ENCODE assay signal across 8 cellular contexts in genomic region chr4:39527296-39528055, GRCh38. TPM values are rescaled to one million over a fixed set of nuclear protein-coding genes. Genes with fewer than 3 reads are reported as not detected.
DNase-seq lines count a peak whose midpoint lies in the region; ATAC-seq, FAIRE-seq and TF ChIP-seq lines count a peak whose summit lies in the region.

Gene UGDH (minus strand): TSS chr4:39527439. CDS start chr4:39521512, 5,927 bp downstream.

- ATAC-seq in GM18498 (IDR thresholded peaks at IDR 0.05; ENCODE audit: unreplicated experiment), result peak; percentile 96
- peak; percentile 91 for ATAC-seq in HG02938 (IDR thresholded peaks at IDR 0.05; ENCODE audit: unreplicated experiment)
- ATAC-seq in left ventricle myocardium superior, result peak; percentile 99
- ATAC-seq in psoas muscle, result peak; percentile 98 to 99 (median 98)

- 0 to 1% (median 0%) methylated on average over 63 to 72 of the region's 72 CpGs for WGBS in psoas muscle, 3 donors

- intact Hi-C loops in left ventricle myocardium superior (cut with micrococcal nuclease) (no loop called here), psoas muscle (cut with DNase I) (loop anchor here (2.0 to 5.0 kb wide), 4 partner anchors 55 to 449 kb away; partner anchors contain the start of genes PDS5A (in 1 of the 2) and SMIM14 (in 1 of the 2))

- H3K36me3 ChIP-seq in psoas muscle (ENCODE audit: insufficient read depth in 1 of 2, low read depth in 1 of 2), result peaks cover 0 to 13% of the 10 kb centered on the region in 2 donors

- no peaks in the 10 kb centered on the region for H3K27me3 ChIP-seq in psoas muscle (ENCODE audit: insufficient read depth in 3 of 3, low read length in 2 of 3)

- peak; percentile 96 for FAIRE-seq in urothelium cell line (lab: Jason Lieb, UNC)

- H3K9me3 ChIP-seq in psoas muscle, result no peaks in the 10 kb centered on the region

- H3K4me3 ChIP-seq in psoas muscle, result peak within 1 kb of the TSS; percentile 81

- H3K27ac ChIP-seq in angular gyrus (ENCODE audit: low read depth, low read length) (peak within 1 kb of the TSS; percentile 93), psoas muscle (peak within 1 kb of the TSS; percentile 94)

- DNase-seq in NCI-H187 (lab: John Stamatoyannopoulos, UW) (peak; percentile 93 to 99), T-helper 2 cell (peak; percentile 80 to 95 (median 85)), left ventricle myocardium superior (peak; percentile 98), psoas muscle (peak; percentile 97 to 98), urothelium cell line (ENCODE audit: low spot score) (peak; percentile 100)

- TF ChIP-seq CTCF in psoas muscle (IDR thresholded peaks at IDR 0.05), result no peak

- peaks cover 25% of the 10 kb centered on the region for H3K4me1 ChIP-seq in psoas muscle

RNA-seq across cellular contexts. Expression of gene UGDH, which starts in this region (rescaled TPM):
- total RNA-seq in left ventricle myocardium superior (13.7 TPM), psoas muscle (1 to 10 TPM; 7.7 to 9.8 (median 8.9) TPM)
- 1 to 10 TPM; 2.5 to 6.6 (median 5.6) TPM for polyA plus RNA-seq in psoas muscle

Comparison
In these comparisons a context has a peak if more than half of its experiments do, and no peak if none do; other contexts are left out.
1. Peak in every context shown above with its lines: DNase-seq, ATAC-seq, H3K4me3 ChIP-seq and H3K27ac ChIP-seq.